ENCODE assay signal across 8 cellular contexts in the genomic region with DNA sequence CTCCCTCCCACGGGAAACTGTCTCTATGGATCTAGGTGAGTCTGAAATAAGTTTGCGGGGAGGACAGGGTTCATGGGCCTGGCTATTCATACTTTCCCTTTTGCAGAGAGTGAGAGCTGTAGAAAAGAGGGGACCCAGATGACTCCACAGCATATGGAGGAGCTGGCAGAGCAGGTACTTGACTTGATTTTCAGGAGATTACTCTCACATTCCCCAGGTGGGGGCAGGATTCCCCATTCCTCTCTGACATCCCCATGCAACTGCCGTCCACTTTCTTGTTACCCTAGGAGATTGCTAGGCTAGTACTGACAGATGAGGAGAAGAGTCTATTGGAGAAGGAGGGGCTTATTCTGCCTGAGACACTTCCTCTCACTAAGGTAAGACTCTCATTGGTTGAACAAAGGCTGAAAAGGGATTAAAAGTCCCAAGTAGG. TPM values are rescaled to one million over a fixed set of nuclear protein-coding genes. Genes with fewer than 3 reads are reported as not detected.
DNase-seq lines count a peak whose midpoint lies in the region; ATAC-seq, FAIRE-seq and TF ChIP-seq lines count a peak whose summit lies in the region.

No MANE protein-coding gene starts in this region.

- H3K36me3 ChIP-seq in BE2C = peaks cover 28% of the 10 kb centered on the region

- H3K27me3 ChIP-seq in BE2C = no peaks in the 10 kb centered on the region

- peak overlapping the region; percentile 91 for H3K27ac ChIP-seq in angular gyrus (ENCODE audit: low read depth, low read length)
- H3K27ac ChIP-seq in substantia nigra (ENCODE audit: low read depth, low read length, poor library complexity, severe bottlenecking) = peak overlapping the region; percentile 90

- no peaks in the 10 kb centered on the region for H3K9me3 ChIP-seq in BE2C

- DNase-seq in BE2C (no peak), GM12891 (ENCODE audit: insufficient read length, low spot score) (no peak), NCI-H524 (lab: John Stamatoyannopoulos, UW) (peak; percentile 86 to 89), iris pigment epithelial cell (ENCODE audit: low read depth) (peak; percentile 81), substantia nigra (lab: John Stamatoyannopoulos, UW) (peak in 1 of 49 donors; percentile 3), ureter (ENCODE audit: low spot score) (no peak)

- TF ChIP-seq CTCF in BE2C (IDR thresholded peaks at IDR 0.05; ENCODE audit: low read depth, low read length) = peak; percentile 10; the same call in 1 of the 2 replicates

- FAIRE-seq in GM12891 (lab: Jason Lieb, UNC) = peak; percentile 56

- no peak for TF ChIP-seq POLR2A in GM12891 (IDR thresholded peaks at IDR 0.05; ENCODE audit: low read depth, low read length)

- peak overlapping the region; percentile 92 for H3K4me3 ChIP-seq in BE2C (ENCODE audit: low read depth, low read length)

- ATAC-seq in HG03457 (IDR thresholded peaks at IDR 0.05; ENCODE audit: unreplicated experiment) = no peak

- peaks cover 9% of the 10 kb centered on the region for H3K4me1 ChIP-seq in BE2C

TF ChIP-seq in GM12891, 5 proteins besides CTCF, POLR2A, EP300 and RAD21:
- TF ChIP-seq PAX5 (IDR thresholded peaks at IDR 0.05; ENCODE audit: insufficient read depth, low read length, severe bottlenecking) (no peak), TAF1 (IDR thresholded peaks at IDR 0.05; ENCODE audit: low read depth, low read length) (no peak), POLR2AphosphoS5 (IDR thresholded peaks at IDR 0.05; ENCODE audit: low read depth, low read length) (no peak), POU2F2 (IDR thresholded peaks at IDR 0.05; ENCODE audit: low read depth, low read length) (no peak), SPI1 (IDR thresholded peaks at IDR 0.05; ENCODE audit: low read depth, low read length) (peak; percentile 84)

RNA-seq across cellular contexts. Expression of gene CREB3, which starts 0.7 kb away (rescaled TPM):
- polyA plus RNA-seq in BE2C (2012; ENCODE audit: insufficient read depth, insufficient read length, low read depth) = 40.4 TPM
- polyA plus RNA-seq in GM12891 (2012; ENCODE audit: low read depth, missing spikeins) = 24.1 TPM
- 30.7 TPM for total RNA-seq in ureter

RNA-seq across cellular contexts. Expression of gene TLN1, which starts 1.1 kb away (rescaled TPM):
- polyA plus RNA-seq in BE2C (2012; ENCODE audit: insufficient read depth, insufficient read length, low read depth) = 91.6 TPM
- 127 TPM for polyA plus RNA-seq in GM12891 (2012; ENCODE audit: low read depth, missing spikeins)
- 340 TPM for total RNA-seq in ureter

RNA-seq across cellular contexts. Expression of gene GBA2, which starts 15.9 kb away (rescaled TPM):
- 80.1 TPM for polyA plus RNA-seq in BE2C (2012; ENCODE audit: insufficient read depth, insufficient read length, low read depth)
- 25.5 TPM for polyA plus RNA-seq in GM12891 (2012; ENCODE audit: low read depth, missing spikeins)
- 108 TPM for total RNA-seq in ureter

RNA-seq across cellular contexts. Expression of gene RGP1, which starts 16.0 kb away (rescaled TPM):
- 12.1 TPM for polyA plus RNA-seq in BE2C (2012; ENCODE audit: insufficient read depth, insufficient read length, low read depth)
- 5.0 TPM for polyA plus RNA-seq in GM12891 (2012; ENCODE audit: low read depth, missing spikeins)
- total RNA-seq in ureter = 34.3 TPM

RNA-seq across cellular contexts. Expression of gene MSMP, which starts 21.0 kb away (rescaled TPM):
- 2.2 TPM for polyA plus RNA-seq in BE2C (2012; ENCODE audit: insufficient read depth, insufficient read length, low read depth)
- polyA plus RNA-seq in GM12891 (2012; ENCODE audit: low read depth, missing spikeins) = 1.1 TPM
- not detected for total RNA-seq in ureter

Comparison
In these comparisons a context has a peak if more than half of its experiments do, and no peak if none do; other contexts are left out.
1. DNase-seq: peak in NCI-H524 (2 of 2) and iris pigment epithelial cell (single experiment); none in BE2C (single experiment), GM12891 (single experiment) and ureter (single experiment).